Comparison of ENCODE assay signal across 8 cellular contexts in the genomic region with DNA sequence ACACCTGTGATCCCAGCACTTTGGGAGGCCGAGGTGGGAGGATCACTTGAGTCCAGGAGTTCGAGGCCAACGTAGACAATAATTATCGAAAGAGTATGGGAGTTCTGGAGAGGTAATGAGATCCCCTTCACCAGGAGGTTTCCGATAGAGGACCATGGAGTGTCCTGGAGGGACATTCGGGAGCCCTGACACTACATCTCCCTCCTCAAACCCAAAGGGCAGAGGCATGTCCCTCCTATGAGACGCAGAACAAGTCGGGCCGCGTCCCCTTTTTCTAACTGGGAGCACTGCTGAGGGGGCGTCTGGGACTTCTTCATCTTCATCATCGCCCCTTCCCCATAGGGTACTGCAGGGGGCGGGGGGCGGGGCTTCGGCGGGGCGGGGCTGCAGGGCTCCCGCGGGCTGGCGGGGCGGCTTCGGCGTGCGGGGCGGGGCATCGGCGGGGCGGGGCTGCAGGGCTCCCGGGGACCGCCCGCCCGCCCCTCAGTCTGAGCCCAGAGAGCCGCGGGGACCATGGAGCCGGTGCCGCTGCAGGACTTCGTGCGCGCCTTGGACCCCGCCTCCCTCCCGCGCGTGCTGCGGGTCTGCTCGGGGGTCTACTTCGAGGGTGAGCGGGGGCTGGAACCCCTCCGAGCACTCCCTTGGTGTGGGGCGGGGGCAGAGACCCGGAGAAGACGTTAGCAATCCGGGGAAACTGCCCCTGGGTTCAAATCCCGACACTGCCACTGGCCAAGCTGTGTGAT. TPM values are rescaled to one million over a fixed set of nuclear protein-coding genes. Genes with fewer than 3 reads are reported as not detected.
A peak's percentile ranks its signal among the peaks of the same experiment; 100 is the strongest.
DNase-seq lines count a peak whose midpoint lies in the region; ATAC-seq and TF ChIP-seq lines count a peak whose summit lies in the region.

TSS of gene THEMIS2 (plus strand) at position 486 of the 743 bp plus-strand sequence. CDS start at position 514, 28 bp downstream.

- peak within 1 kb of the TSS; percentile 94 to 98 (median 97) for H3K4me3 Mint-ChIP-seq in CD4-positive, CD25-positive, alpha-beta regulatory T cell
- peak within 1 kb of the TSS; percentile 86 for H3K4me3 Mint-ChIP-seq in HFFc6
- peak within 1 kb of the TSS; percentile 97 for H3K4me3 Mint-ChIP-seq in activated naive CD4-positive, alpha-beta T cell treated with anti-CD3 and anti-CD28 coated beads, Interleukin-2, amount 10 ng/mL, durations not matched to agents 7 days and 5 days

- no peaks in the 10 kb centered on the region for H3K27me3 ChIP-seq in CD4-positive, CD25-positive, alpha-beta regulatory T cell (ENCODE audit: control insufficient read depth, insufficient read depth, low read length)
- H3K27me3 ChIP-seq in SK-N-SH (ENCODE audit: insufficient read depth): no peaks in the 10 kb centered on the region
- H3K27me3 ChIP-seq in ovary: no peaks in the 10 kb centered on the region
- no peaks in the 10 kb centered on the region for H3K27me3 ChIP-seq in thymus (ENCODE audit: control insufficient read depth, insufficient read depth)

- POLR2A ChIA-PET in SK-N-SH (lab: Yijun Ruan, JAX): interaction anchor here (1.4 kb wide), 1 partner anchor 9 kb away, joined by 5 read pairs; no protein-coding TSS in a partner anchor

- TF ChIP-seq POLR2A in ovary (IDR thresholded peaks at IDR 0.05): no peak

- H3K9ac ChIP-seq in SK-N-SH: peak within 1 kb of the TSS; percentile 50

- H3K9me2 ChIP-seq in SK-N-SH: no peaks in the 10 kb centered on the region

- H4K20me1 ChIP-seq in SK-N-SH (ENCODE audit: insufficient read depth): no peaks in the 10 kb centered on the region

- no peak for TF ChIP-seq RAD21 in SK-N-SH (IDR thresholded peaks at IDR 0.05; ENCODE audit: low read length)

- 19% methylated on average over 13 of the region's 53 CpGs for WGBS in SK-N-SH (ENCODE audit: low lambda C conversion rate)
- WGBS in ovary, 3 donors: 6 to 20% (median 15%) methylated on average over 15 to 52 of the region's 53 CpGs
- WGBS in thymus: 12% methylated on average over 53 of the region's 53 CpGs

- intact Hi-C loops in Right ventricle myocardium inferior (cut with DNase I): no loop called here
- intact Hi-C loops in ovary (cut with DNase I): no loop called here

- CTCF ChIA-PET in SK-N-SH (lab: Yijun Ruan, JAX): interaction anchor here (1.0 kb wide), 1 partner anchor 15 kb away, joined by 3 read pairs; no protein-coding TSS in a partner anchor
- CTCF ChIA-PET in activated naive CD4-positive, alpha-beta T cell treated with anti-CD3 and anti-CD28 coated beads, Interleukin-2, amount 10 ng/mL, durations not matched to agents 7 days and 5 days (lab: Charles Lee): no interaction called here

- peaks cover 2 to 76% (median 32%) of the 10 kb centered on the region in 4 donors for H3K4me1 Mint-ChIP-seq in CD4-positive, CD25-positive, alpha-beta regulatory T cell
- peaks cover 19% of the 10 kb centered on the region for H3K4me1 Mint-ChIP-seq in HFFc6 (ENCODE audit: low read depth)
- peaks cover 62% of the 10 kb centered on the region for H3K4me1 Mint-ChIP-seq in activated naive CD4-positive, alpha-beta T cell treated with anti-CD3 and anti-CD28 coated beads, Interleukin-2, amount 10 ng/mL, durations not matched to agents 7 days and 5 days

- peak within 1 kb of the TSS; percentile 92 for H3K4me2 ChIP-seq in SK-N-SH

- H3K36me3 Mint-ChIP-seq in CD4-positive, CD25-positive, alpha-beta regulatory T cell: peaks cover 3% of the 10 kb centered on the region
- H3K36me3 Mint-ChIP-seq in HFFc6 (ENCODE audit: low read depth): no peaks in the 10 kb centered on the region
- H3K36me3 Mint-ChIP-seq in activated naive CD4-positive, alpha-beta T cell treated with anti-CD3 and anti-CD28 coated beads, Interleukin-2, amount 10 ng/mL, durations not matched to agents 7 days and 5 days: peaks cover 16% of the 10 kb centered on the region

- peak within 1 kb of the TSS; percentile 84 for H3K4me3 ChIP-seq in CD4-positive, CD25-positive, alpha-beta regulatory T cell (ENCODE audit: low read depth, low read length)
- H3K4me3 ChIP-seq in SK-N-SH (ENCODE audit: low read depth in 2 of 2, low read length in 1 of 2) (peak within 1 kb of the TSS; percentile 64 to 81), ovary (peak within 1 kb of the TSS; percentile 48), thymus (ENCODE audit: low read length) (peak within 1 kb of the TSS; percentile 73)

- no peaks in the 10 kb centered on the region for H3K9me3 ChIP-seq in CD4-positive, CD25-positive, alpha-beta regulatory T cell (ENCODE audit: control insufficient read depth in 2 of 2, low read length in 2 of 2)
- no peaks in the 10 kb centered on the region for H3K9me3 ChIP-seq in SK-N-SH
- H3K9me3 ChIP-seq in ovary: no peaks in the 10 kb centered on the region
- H3K9me3 ChIP-seq in thymus (ENCODE audit: control insufficient read depth): no peaks in the 10 kb centered on the region

- peaks cover 9% of the 10 kb centered on the region for H3K36me3 ChIP-seq in CD4-positive, CD25-positive, alpha-beta regulatory T cell (ENCODE audit: control insufficient read depth, insufficient read depth, low read length)
- H3K36me3 ChIP-seq in SK-N-SH (replicated peaks in 1 of 2; ENCODE audit: control insufficient read depth in 1 of 2, insufficient read depth in 2 of 2, low read length in 1 of 2) (no peaks in the 10 kb centered on the region), ovary (no peaks in the 10 kb centered on the region), thymus (ENCODE audit: control insufficient read depth, insufficient read depth) (peaks cover 9% of the 10 kb centered on the region)

- peak within 1 kb of the TSS; percentile 67 for H3K27ac ChIP-seq in CD4-positive, CD25-positive, alpha-beta regulatory T cell (ENCODE audit: insufficient read depth, low read length, poor library complexity, severe bottlenecking)
- H3K27ac ChIP-seq in SK-N-SH (ENCODE audit: low read depth in 2 of 2, low read length in 1 of 2) (peak within 1 kb of the TSS in 1 of 2 experiments; percentile 11; a peak in 1 of 4 replicates), ovary (no peak within 1 kb of the TSS), thymus (ENCODE audit: low read depth) (peak within 1 kb of the TSS; percentile 61)

- H3F3A ChIP-seq in SK-N-SH (replicated peaks; ENCODE audit: insufficient read depth): peaks cover 18% of the 10 kb centered on the region

- peak within 1 kb of the TSS; percentile 94 to 98 (median 94) for H3K27ac Mint-ChIP-seq in CD4-positive, CD25-positive, alpha-beta regulatory T cell
- peak within 1 kb of the TSS; percentile 64; the same call in 1 of the 2 replicates for H3K27ac Mint-ChIP-seq in HFFc6
- H3K27ac Mint-ChIP-seq in activated naive CD4-positive, alpha-beta T cell treated with anti-CD3 and anti-CD28 coated beads, Interleukin-2, amount 10 ng/mL, durations not matched to agents 7 days and 5 days: peak within 1 kb of the TSS; percentile 87

- TF ChIP-seq EP300 in SK-N-SH (IDR thresholded peaks at IDR 0.05; ENCODE audit: borderline replicate concordance in 1 of 2, low read depth in 1 of 2, low read length in 1 of 2): no peak
- TF ChIP-seq EP300 in ovary (IDR thresholded peaks at IDR 0.05): no peak

- DNase-seq in CD4-positive, CD25-positive, alpha-beta regulatory T cell: peak; percentile 68 to 76 (median 76)
- no peak for DNase-seq in HFFc6
- peak; percentile 98 for DNase-seq in SK-N-SH
- DNase-seq in activated naive CD4-positive, alpha-beta T cell treated with anti-CD3 and anti-CD28 coated beads, Interleukin-2, amount 10 ng/mL, durations not matched to agents 7 days and 5 days: peak; percentile 86
- peak; percentile 91 for DNase-seq in Right ventricle myocardium inferior (ENCODE audit: missing footprints)
- DNase-seq in ovary: peak; percentile 27 to 64 (median 41)
- DNase-seq in superior temporal gyrus (ENCODE audit: extremely low spot score): no peak

- H3K79me2 ChIP-seq in SK-N-SH (ENCODE audit: insufficient read depth): no peaks in the 10 kb centered on the region

- no peak for TF ChIP-seq CTCF in HFFc6 (IDR thresholded peaks at IDR 0.05)
- no peak for TF ChIP-seq CTCF in SK-N-SH (IDR thresholded peaks at IDR 0.05)
- TF ChIP-seq CTCF in ovary (IDR thresholded peaks at IDR 0.05): no peak

- H3K4me1 ChIP-seq in CD4-positive, CD25-positive, alpha-beta regulatory T cell (ENCODE audit: control insufficient read depth, insufficient read depth, low read length, poor library complexity, severe bottlenecking): peaks cover 73% of the 10 kb centered on the region
- H3K4me1 ChIP-seq in SK-N-SH (ENCODE audit: control insufficient read depth in 1 of 2, insufficient read depth in 2 of 2, low read depth in 1 of 2, low read length in 1 of 2) (peaks cover 0 to 14% of the 10 kb centered on the region in 2 experiments; a peak in 1 of 4 replicates), ovary (ENCODE audit: insufficient read depth) (no peaks in the 10 kb centered on the region), thymus (ENCODE audit: control insufficient read depth, insufficient read depth, low read length) (peaks cover 17% of the 10 kb centered on the region)

- ATAC-seq in CD4-positive, CD25-positive, alpha-beta regulatory T cell (ENCODE audit: low read depth in 2 of 2): peak; percentile 67 to 73
- peak; percentile 74 for ATAC-seq in Right ventricle myocardium inferior

- H3K27me3 Mint-ChIP-seq in CD4-positive, CD25-positive, alpha-beta regulatory T cell: no peaks in the 10 kb centered on the region
- peaks cover 8% of the 10 kb centered on the region; the same call in 1 of the 2 replicates for H3K27me3 Mint-ChIP-seq in HFFc6 (ENCODE audit: insufficient read depth)
- H3K27me3 Mint-ChIP-seq in activated naive CD4-positive, alpha-beta T cell treated with anti-CD3 and anti-CD28 coated beads, Interleukin-2, amount 10 ng/mL, durations not matched to agents 7 days and 5 days: no peaks in the 10 kb centered on the region

- H3K9me3 Mint-ChIP-seq in CD4-positive, CD25-positive, alpha-beta regulatory T cell: no peaks in the 10 kb centered on the region
- no peaks in the 10 kb centered on the region for H3K9me3 Mint-ChIP-seq in HFFc6
- no peaks in the 10 kb centered on the region for H3K9me3 Mint-ChIP-seq in activated naive CD4-positive, alpha-beta T cell treated with anti-CD3 and anti-CD28 coated beads, Interleukin-2, amount 10 ng/mL, durations not matched to agents 7 days and 5 days

- peak within 1 kb of the TSS; percentile 98 for H2AFZ ChIP-seq in SK-N-SH (ENCODE audit: low read depth)

TF ChIP-seq in SK-N-SH, 30 proteins besides CTCF, POLR2A, EP300 and RAD21 (continues in another document):
- TF ChIP-seq TAF1 (IDR thresholded peaks at IDR 0.05; ENCODE audit: borderline replicate concordance, low read depth, low read length) (peak; percentile 57), POLR2AphosphoS5 (IDR thresholded peaks at IDR 0.05; ENCODE audit: low read depth, low read length) (0 out of 2 replicates have a peak, but pooled peaks have one; percentile 25)

RNA-seq across cellular contexts. Expression of gene THEMIS2, which starts in this region (rescaled TPM):
- 57.1 TPM for total RNA-seq in CD4-positive, CD25-positive, alpha-beta regulatory T cell
- 10 to 100 TPM; 37.9 to 69.9 (median 60.5) TPM for polyA plus RNA-seq in CD4-positive, CD25-positive, alpha-beta regulatory T cell
- total RNA-seq in HFFc6 (2021; fragmentation: NEBNext Ultra II Directional; extraction: Animal tissue kit (Norgen Biotek cat#: 25700)): 1 to 10 TPM; 1.3 to 5.6 (median 3.7) TPM
- polyA plus RNA-seq in SK-N-SH (2012; rRNA removed): 4.1 and 4.9 TPM in 2 replicates
- 2.2 and 3.0 TPM in 2 replicates for polyA plus RNA-seq in SK-N-SH (2012; cell fraction: cytosol; rRNA removed)
- 5.5 and 6.4 TPM in 2 replicates for polyA plus RNA-seq in SK-N-SH (2012; cell fraction: nucleus; rRNA removed)
- 6.3 TPM for total RNA-seq in Right ventricle myocardium inferior
- total RNA-seq in ovary: 10 to 100 TPM in 2 of 7 donors, 1 to 10 TPM in 5; 2.7 to 14.0 (median 7.8) TPM
- 10 to 100 TPM in 1 of 2 donors, 1 to 10 TPM in 1; 3.9 to 16.9 TPM for polyA plus RNA-seq in ovary
- 64.4 TPM for polyA plus RNA-seq in thymus

Comparison
In these comparisons a context has a peak if more than half of its experiments do, and no peak if none do; other contexts are left out.
1. DNase-seq: peak in CD4-positive, CD25-positive, alpha-beta regulatory T cell (3 of 3), SK-N-SH (single experiment), activated naive CD4-positive, alpha-beta T cell treated with anti-CD3 and anti-CD28 coated beads, Interleukin-2, amount 10 ng/mL, durations not matched to agents 7 days and 5 days (single experiment), Right ventricle myocardium inferior (single experiment) and ovary (5 of 5); none in HFFc6 (single experiment) and superior temporal gyrus (single experiment).
2. H3K27ac ChIP-seq: peak in CD4-positive, CD25-positive, alpha-beta regulatory T cell (single experiment) and thymus (single experiment); none in ovary (0 of 2).
3. Peak in every context shown above with its lines, with median percentiles within 50 percentile points of each other: H3K4me3 ChIP-seq, H3K27ac Mint-ChIP-seq and H3K4me3 Mint-ChIP-seq.